Comparison of ENCODE assay signal across 8 cellular contexts in the genomic region with DNA sequence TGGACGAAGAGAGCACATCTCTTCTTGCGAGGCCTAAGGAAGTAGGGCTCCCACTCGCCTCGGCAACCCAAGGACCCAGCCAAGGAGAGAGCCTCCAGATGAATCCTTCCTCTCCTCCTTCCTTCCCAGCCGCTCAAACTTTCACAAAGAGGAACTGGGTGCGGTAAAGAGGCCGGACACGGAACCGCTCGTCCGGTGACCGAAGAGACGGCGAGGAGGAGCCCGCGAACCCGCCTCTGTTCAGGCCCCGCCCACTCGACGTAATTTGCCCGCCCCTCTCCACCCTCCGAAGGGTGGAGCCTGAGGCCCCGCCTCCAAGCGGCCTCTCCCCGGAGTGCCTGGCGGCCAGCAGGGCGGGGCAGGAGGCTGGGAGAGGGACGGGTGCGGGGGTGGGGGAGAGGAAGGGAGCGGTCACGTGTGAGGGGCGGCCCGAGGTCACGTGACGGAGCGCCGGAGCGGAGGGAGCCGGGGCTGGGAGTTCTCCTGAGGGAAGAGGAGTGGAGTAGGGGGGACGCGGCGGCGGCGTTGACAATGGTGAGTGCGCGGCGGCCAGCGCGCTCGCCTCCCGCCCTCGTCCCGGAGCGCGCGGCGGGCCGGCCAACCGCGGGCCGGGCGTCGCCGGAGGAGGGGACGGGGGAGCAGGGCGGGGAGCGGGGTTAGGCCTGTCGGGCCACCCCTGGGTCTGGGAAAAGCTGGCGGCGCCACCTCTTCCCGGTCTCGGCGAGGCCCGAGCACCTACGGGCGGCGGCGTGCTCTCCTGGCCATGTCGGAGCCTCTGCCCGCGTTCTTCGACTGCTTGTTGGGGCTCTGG. TPM values are rescaled to one million over a fixed set of nuclear protein-coding genes. Genes with fewer than 3 reads are reported as not detected.
DNase-seq lines count a peak whose midpoint lies in the region; ATAC-seq lines count a peak whose summit lies in the region.

A gene (plus strand): TSS at position 432 of the 811 bp plus-strand sequence. CDS start 100 bp downstream, at position 532.

- peak within 1 kb of the TSS; percentile 91 for H3K4me3 ChIP-seq in mononuclear cell (ENCODE audit: low read length)

- peak within 1 kb of the TSS; percentile 98 to 99 (median 98) for H3K27ac Mint-ChIP-seq in IgD-negative memory B cell

- peaks cover 11 to 22% (median 13%) of the 10 kb centered on the region in 3 donors for H3K4me1 Mint-ChIP-seq in IgD-negative memory B cell

- H3K9me3 Mint-ChIP-seq in IgD-negative memory B cell = no peaks in the 10 kb centered on the region

- H3K4me1 ChIP-seq in mononuclear cell (ENCODE audit: insufficient read depth, low read length) = peaks cover 29% of the 10 kb centered on the region

- ATAC-seq in GM21529 (IDR thresholded peaks at IDR 0.05; ENCODE audit: unreplicated experiment) = peak; percentile 82

- H3K4me3 Mint-ChIP-seq in IgD-negative memory B cell = peak within 1 kb of the TSS; percentile 92 to 96 (median 96)

- no peaks in the 10 kb centered on the region for H3K27me3 Mint-ChIP-seq in IgD-negative memory B cell

- no peaks in the 10 kb centered on the region for H3K36me3 Mint-ChIP-seq in IgD-negative memory B cell

- no peaks in the 10 kb centered on the region for H3K9me3 ChIP-seq in mononuclear cell (ENCODE audit: low read depth, low read length)

- DNase-seq in DMS153 (lab: John Stamatoyannopoulos, UW) = peak; percentile 97
- DNase-seq in OCI-M1 (lab: John Stamatoyannopoulos, UW) = peak; percentile 99
- DNase-seq in activated T-cell treated with anti-CD3 and anti-CD28 coated beads for 24 hours (ENCODE audit: low read depth) = peak; percentile 99
- DNase-seq in epidermal melanocyte (ENCODE audit: insufficient read length, low spot score) = peak; percentile 96
- DNase-seq in stimulated activated CD8-positive, alpha-beta memory T cell treated with anti-CD3 and anti-CD28 coated beads, Interleukin-4, amount 100 ng/mL, for 1 hour (ENCODE audit: low read depth in 2 of 2, low spot score in 1 of 2) = peak; percentile 97

- H3K27me3 ChIP-seq in mononuclear cell (ENCODE audit: insufficient read depth, low read length) = no peaks in the 10 kb centered on the region

RNA-seq across cellular contexts. Expression of the gene that starts here (rescaled TPM):
- 27.6 TPM for polyA plus RNA-seq in IgD-negative memory B cell
- total RNA-seq in mononuclear cell = 22.0 TPM

Comparison
In these comparisons a context has a peak if more than half of its experiments do, and no peak if none do; other contexts are left out.
1. Peak in every context shown above with its lines: DNase-seq, ATAC-seq and H3K4me3 ChIP-seq.